In genomic region chr7:152519290-152519689, GRCh38 we compare ENCODE assay signal across 25 cellular contexts.
"Had no signal": no experiment of that assay in that cellular context is flagged by ENCODE, and none has a peak within 500 bp of the region (broad histone marks: within the 10 kb centered on the region; RNA-seq: fewer than 3 reads in every experiment).

No MANE protein-coding gene starts in this region.

- H3K9me3 ChIP-seq: left lung, mucosa of descending colon had no signal

- ATAC-seq: foreskin keratinocyte; gastroesophageal sphincter; heart left ventricle; left lung; left ventricle myocardium superior; lower lobe of right lung; mucosa of descending colon; naive thymus-derived CD8-positive, alpha-beta T cell had no signal

- H3K4me1 Mint-ChIP-seq: immature natural killer cell had no signal

- H3K9me3 Mint-ChIP-seq: mesothelial cell of epicardium had no signal

- H3K36me3 ChIP-seq: esophagus muscularis mucosa, gastroesophageal sphincter, heart left ventricle, left lung, lower lobe of right lung had no signal

- H3K4me3 Mint-ChIP-seq: immature natural killer cell; mesothelial cell of epicardium; naive B cell; naive thymus-derived CD8-positive, alpha-beta T cell had no signal

- FAIRE-seq: endothelial cell of umbilical vein, frontal cortex, kidney had no signal

- H3K27ac ChIP-seq: coronary artery, dorsolateral prefrontal cortex, esophagus muscularis mucosa, foreskin keratinocyte, gastroesophageal sphincter, heart left ventricle, hepatocyte, left lung, lower lobe of right lung had no signal

- H3K4me1 ChIP-seq: foreskin keratinocyte, left lung had no signal

- H3K36me3 Mint-ChIP-seq: immature natural killer cell; mesothelial cell of epicardium; naive B cell; naive thymus-derived CD8-positive, alpha-beta T cell had no signal

- H2AFZ ChIP-seq: hepatocyte had no signal

- H3K79me2 ChIP-seq: hepatocyte had no signal

- H3K4me2 ChIP-seq: hepatocyte had no signal

- H3K27me3 ChIP-seq: dorsolateral prefrontal cortex, esophagus muscularis mucosa, foreskin keratinocyte, gastroesophageal sphincter, heart left ventricle, hepatocyte, left lung had no signal

- DNase-seq: dermis blood vessel endothelial cell; dorsolateral prefrontal cortex; effector CD4-positive, alpha-beta T cell; effector memory CD4-positive, alpha-beta T cell; foreskin keratinocyte; heart left ventricle; hypothalamus; immature natural killer cell; islet precursor cell; kidney; kidney glomerular epithelial cell; left ventricle myocardium superior; lower lobe of right lung; mesenchymal stem cell; mucosa of descending colon; naive B cell; naive thymus-derived CD8-positive, alpha-beta T cell had no signal

- H3K4me3 ChIP-seq: coronary artery, dorsolateral prefrontal cortex, esophagus muscularis mucosa, gastroesophageal sphincter, heart left ventricle, hepatocyte, left lung, lower lobe of right lung, mucosa of descending colon had no signal

- H3K27ac Mint-ChIP-seq: immature natural killer cell; mesothelial cell of epicardium; naive thymus-derived CD8-positive, alpha-beta T cell had no signal
